In the genomic region with DNA sequence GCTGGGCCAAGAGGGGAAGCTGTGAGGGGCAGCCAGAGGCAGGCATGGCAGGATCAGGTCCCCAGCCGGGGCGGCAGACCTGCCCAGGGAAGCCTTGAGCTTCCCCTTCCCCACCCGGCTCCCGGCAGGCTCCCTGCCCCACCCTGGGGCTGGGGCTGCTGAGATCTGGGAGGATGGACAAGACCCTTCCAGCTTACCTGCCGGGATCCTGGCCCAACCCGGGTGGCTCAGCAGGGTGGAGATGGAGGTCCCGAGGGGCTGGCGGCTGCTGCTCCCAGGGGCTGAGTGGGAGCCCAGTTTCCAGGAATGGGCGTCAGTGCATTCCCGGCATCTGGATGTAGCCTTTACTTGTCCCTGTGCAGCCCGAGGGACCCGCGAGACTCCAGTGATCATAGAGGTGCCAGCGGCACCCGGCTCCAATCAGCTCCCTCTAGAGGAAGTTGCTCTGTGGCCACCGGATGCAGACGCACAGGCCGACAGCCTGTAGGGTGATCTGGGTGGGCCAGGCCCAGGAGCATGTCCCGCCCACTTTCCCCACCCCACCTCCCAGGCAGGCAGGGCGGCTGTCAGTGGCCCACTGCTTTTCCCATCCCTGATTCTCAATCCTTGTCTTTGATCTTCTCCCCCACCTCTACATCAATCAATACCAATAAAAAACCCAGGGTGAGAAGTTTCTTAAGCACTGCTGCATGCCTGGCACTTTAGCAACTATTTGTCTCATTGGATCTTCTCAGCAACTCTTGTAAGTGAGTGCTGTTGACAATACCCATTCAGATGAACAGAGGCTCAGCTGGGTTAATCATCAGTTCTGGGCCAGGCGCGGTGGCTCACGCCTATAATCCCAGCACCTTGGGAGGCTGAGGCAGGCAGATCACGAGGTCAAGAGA, we compare ENCODE assay signal across 1 cellular context.
TF ChIP-seq lines count a peak whose summit lies in the region.

TSS of gene BAK1 (minus strand) at position 449 of the 887 bp plus-strand sequence. CDS start 2,672 bp downstream, outside the sequence.

TF ChIP-seq in HepG2, 621 proteins besides CTCF, POLR2A, EP300 and RAD21 (continued from another document and continues in another):
- TF ChIP-seq HMGXB3 (CRISPR knock-in tag; IDR thresholded peaks at IDR 0.05; ENCODE audit: borderline replicate concordance) (peak; percentile 27; the same call in 1 of the 2 replicates), GATAD2A (CRISPR knock-in tag; IDR thresholded peaks at IDR 0.05) (no peak), ZBTB20 (CRISPR knock-in tag; IDR thresholded peaks at IDR 0.05; ENCODE audit: borderline replicate concordance, low read depth) (peak; percentile 87; the same call in 1 of the 2 replicates), HNRNPUL1 (IDR thresholded peaks at IDR 0.05; ENCODE audit: low read depth, low read length) (no peak), ZNF790 (CRISPR knock-in tag; IDR thresholded peaks at IDR 0.05; ENCODE audit: borderline replicate concordance) (no peak), ZNF704 (CRISPR knock-in tag; IDR thresholded peaks at IDR 0.05; ENCODE audit: borderline replicate concordance) (0 out of 2 replicates have a peak, but pooled peaks have one; percentile 77), NKX3-1 (CRISPR knock-in tag; IDR thresholded peaks at IDR 0.05) (no peak), ZNF3 (CRISPR knock-in tag; IDR thresholded peaks at IDR 0.05) (no peak), ZNF180 (CRISPR knock-in tag; IDR thresholded peaks at IDR 0.05; ENCODE audit: borderline replicate concordance, low read depth) (no peak), PAWR (CRISPR knock-in tag; IDR thresholded peaks at IDR 0.05; ENCODE audit: borderline replicate concordance) (0 out of 2 replicates have a peak, but pooled peaks have one; percentile 31), PLRG1 (conservative IDR thresholded peaks at IDR 0.05) (no peak), ETV6 (CRISPR knock-in tag; conservative IDR thresholded peaks at IDR 0.05) (no peak), SOX13 (IDR thresholded peaks at IDR 0.05) (no peak), SOX13 (CRISPR knock-in tag; conservative IDR thresholded peaks at IDR 0.05 in 1 of 2, IDR thresholded peaks at IDR 0.05 in 1 of 2) (peak in 1 of 2 experiments; percentile 33; a peak in 2 of 4 replicates), SIN3B (IDR thresholded peaks at IDR 0.05; ENCODE audit: low read length) (no peak), KLF13 (CRISPR knock-in tag; IDR thresholded peaks at IDR 0.05) (0 out of 2 replicates have a peak, but pooled peaks have one; percentile 15), NFRKB (IDR thresholded peaks at IDR 0.05) (no peak), ZNF256 (CRISPR knock-in tag; conservative IDR thresholded peaks at IDR 0.05) (no peak), ZIK1 (CRISPR knock-in tag; IDR thresholded peaks at IDR 0.05; ENCODE audit: borderline replicate concordance, low read depth) (peak; percentile 69; the same call in 1 of the 2 replicates), PHF8 (CRISPR knock-in tag; IDR thresholded peaks at IDR 0.05) (peak; percentile 80), SOX5 (CRISPR knock-in tag; IDR thresholded peaks at IDR 0.05; ENCODE audit: borderline replicate concordance) (peak; percentile 45; the same call in 1 of the 2 replicates), ZNF484 (CRISPR knock-in tag; IDR thresholded peaks at IDR 0.05; ENCODE audit: borderline replicate concordance, low read depth) (no peak), MIER2 (CRISPR knock-in tag; IDR thresholded peaks at IDR 0.05) (no peak), STAG1 (CRISPR knock-in tag; IDR thresholded peaks at IDR 0.05) (peak; percentile 54), BCL6 (CRISPR knock-in tag; IDR thresholded peaks at IDR 0.05) (no peak), ZMYM4 (CRISPR knock-in tag; IDR thresholded peaks at IDR 0.05) (peak; percentile 77), ATRX (CRISPR knock-in tag; IDR thresholded peaks at IDR 0.05; ENCODE audit: borderline replicate concordance) (no peak), BHLHE40 (IDR thresholded peaks at IDR 0.05; ENCODE audit: low read length) (no peak), ZNF207 (IDR thresholded peaks at IDR 0.05; ENCODE audit: borderline replicate concordance) (no peak), ZNF672 (CRISPR knock-in tag; IDR thresholded peaks at IDR 0.05) (no peak), PHF21A (CRISPR knock-in tag; IDR thresholded peaks at IDR 0.05) (peak; percentile 70), ZNF891 (CRISPR knock-in tag; IDR thresholded peaks at IDR 0.05) (peak; percentile 29; the same call in 1 of the 2 replicates), GTF3A (CRISPR knock-in tag; conservative IDR thresholded peaks at IDR 0.05) (peak; percentile 74; the same call in 1 of the 2 replicates), ELF1 (CRISPR knock-in tag; IDR thresholded peaks at IDR 0.05) (peak; percentile 55; the same call in 1 of the 2 replicates), IKZF1 (IDR thresholded peaks at IDR 0.05) (no peak), DNMT1 (CRISPR knock-in tag; IDR thresholded peaks at IDR 0.05) (no peak), NR2C2 (CRISPR knock-in tag; IDR thresholded peaks at IDR 0.05; ENCODE audit: borderline replicate concordance) (peak; percentile 53), FOXA3 (CRISPR knock-in tag; IDR thresholded peaks at IDR 0.05) (peak; percentile 66), SAFB2 (CRISPR knock-in tag; IDR thresholded peaks at IDR 0.05; ENCODE audit: borderline replicate concordance, low read depth) (no peak; the same call in 1 of the 2 replicates), ISX (CRISPR knock-in tag; conservative IDR thresholded peaks at IDR 0.05) (no peak), MAFG (CRISPR knock-in tag; IDR thresholded peaks at IDR 0.05) (no peak)
- TF ChIP-seq, protein P1, sequence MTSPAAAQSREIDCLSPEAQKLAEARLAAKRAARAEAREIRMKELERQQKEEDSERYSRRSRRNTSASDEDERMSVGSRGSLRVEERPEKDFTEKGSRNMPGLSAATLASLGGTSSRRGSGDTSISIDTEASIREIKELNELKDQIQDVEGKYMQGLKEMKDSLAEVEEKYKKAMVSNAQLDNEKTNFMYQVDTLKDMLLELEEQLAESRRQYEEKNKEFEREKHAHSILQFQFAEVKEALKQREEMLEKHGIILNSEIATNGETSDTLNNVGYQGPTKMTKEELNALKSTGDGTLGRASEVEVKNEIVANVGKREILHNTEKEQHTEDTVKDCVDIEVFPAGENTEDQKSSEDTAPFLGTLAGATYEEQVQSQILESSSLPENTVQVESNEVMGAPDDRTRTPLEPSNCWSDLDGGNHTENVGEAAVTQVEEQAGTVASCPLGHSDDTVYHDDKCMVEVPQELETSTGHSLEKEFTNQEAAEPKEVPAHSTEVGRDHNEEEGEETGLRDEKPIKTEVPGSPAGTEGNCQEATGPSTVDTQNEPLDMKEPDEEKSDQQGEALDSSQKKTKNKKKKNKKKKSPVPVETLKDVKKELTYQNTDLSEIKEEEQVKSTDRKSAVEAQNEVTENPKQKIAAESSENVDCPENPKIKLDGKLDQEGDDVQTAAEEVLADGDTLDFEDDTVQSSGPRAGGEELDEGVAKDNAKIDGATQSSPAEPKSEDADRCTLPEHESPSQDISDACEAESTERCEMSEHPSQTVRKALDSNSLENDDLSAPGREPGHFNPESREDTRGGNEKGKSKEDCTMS (CRISPR knock-in tag; conservative IDR thresholded peaks at IDR 0.05): no peak
- TF ChIP-seq, protein P2, sequence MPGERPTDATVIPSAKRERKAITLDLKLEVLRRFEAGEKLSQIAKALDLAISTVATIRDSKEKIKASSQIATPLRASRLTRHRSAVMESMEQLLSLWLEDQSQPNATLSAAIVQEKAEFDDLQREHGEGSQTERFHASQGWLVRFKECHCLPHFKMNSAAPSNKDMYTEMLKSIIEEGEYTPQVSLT (CRISPR knock-in tag; IDR thresholded peaks at IDR 0.05; ENCODE audit: borderline replicate concordance, low read depth): no peak
- TF ChIP-seq, protein P3, sequence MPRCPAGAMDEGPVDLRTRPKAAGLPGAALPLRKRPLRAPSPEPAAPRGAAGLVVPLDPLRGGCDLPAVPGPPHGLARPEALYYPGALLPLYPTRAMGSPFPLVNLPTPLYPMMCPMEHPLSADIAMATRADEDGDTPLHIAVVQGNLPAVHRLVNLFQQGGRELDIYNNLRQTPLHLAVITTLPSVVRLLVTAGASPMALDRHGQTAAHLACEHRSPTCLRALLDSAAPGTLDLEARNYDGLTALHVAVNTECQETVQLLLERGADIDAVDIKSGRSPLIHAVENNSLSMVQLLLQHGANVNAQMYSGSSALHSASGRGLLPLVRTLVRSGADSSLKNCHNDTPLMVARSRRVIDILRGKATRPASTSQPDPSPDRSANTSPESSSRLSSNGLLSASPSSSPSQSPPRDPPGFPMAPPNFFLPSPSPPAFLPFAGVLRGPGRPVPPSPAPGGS (CRISPR knock-in tag; IDR thresholded peaks at IDR 0.05): no peak
- TF ChIP-seq, protein P4, sequence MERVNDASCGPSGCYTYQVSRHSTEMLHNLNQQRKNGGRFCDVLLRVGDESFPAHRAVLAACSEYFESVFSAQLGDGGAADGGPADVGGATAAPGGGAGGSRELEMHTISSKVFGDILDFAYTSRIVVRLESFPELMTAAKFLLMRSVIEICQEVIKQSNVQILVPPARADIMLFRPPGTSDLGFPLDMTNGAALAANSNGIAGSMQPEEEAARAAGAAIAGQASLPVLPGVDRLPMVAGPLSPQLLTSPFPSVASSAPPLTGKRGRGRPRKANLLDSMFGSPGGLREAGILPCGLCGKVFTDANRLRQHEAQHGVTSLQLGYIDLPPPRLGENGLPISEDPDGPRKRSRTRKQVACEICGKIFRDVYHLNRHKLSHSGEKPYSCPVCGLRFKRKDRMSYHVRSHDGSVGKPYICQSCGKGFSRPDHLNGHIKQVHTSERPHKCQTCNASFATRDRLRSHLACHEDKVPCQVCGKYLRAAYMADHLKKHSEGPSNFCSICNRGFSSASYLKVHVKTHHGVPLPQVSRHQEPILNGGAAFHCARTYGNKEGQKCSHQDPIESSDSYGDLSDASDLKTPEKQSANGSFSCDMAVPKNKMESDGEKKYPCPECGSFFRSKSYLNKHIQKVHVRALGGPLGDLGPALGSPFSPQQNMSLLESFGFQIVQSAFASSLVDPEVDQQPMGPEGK (CRISPR knock-in tag; IDR thresholded peaks at IDR 0.05): peak; percentile 71; the same call in 1 of the 2 replicates
- TF ChIP-seq, protein P5, sequence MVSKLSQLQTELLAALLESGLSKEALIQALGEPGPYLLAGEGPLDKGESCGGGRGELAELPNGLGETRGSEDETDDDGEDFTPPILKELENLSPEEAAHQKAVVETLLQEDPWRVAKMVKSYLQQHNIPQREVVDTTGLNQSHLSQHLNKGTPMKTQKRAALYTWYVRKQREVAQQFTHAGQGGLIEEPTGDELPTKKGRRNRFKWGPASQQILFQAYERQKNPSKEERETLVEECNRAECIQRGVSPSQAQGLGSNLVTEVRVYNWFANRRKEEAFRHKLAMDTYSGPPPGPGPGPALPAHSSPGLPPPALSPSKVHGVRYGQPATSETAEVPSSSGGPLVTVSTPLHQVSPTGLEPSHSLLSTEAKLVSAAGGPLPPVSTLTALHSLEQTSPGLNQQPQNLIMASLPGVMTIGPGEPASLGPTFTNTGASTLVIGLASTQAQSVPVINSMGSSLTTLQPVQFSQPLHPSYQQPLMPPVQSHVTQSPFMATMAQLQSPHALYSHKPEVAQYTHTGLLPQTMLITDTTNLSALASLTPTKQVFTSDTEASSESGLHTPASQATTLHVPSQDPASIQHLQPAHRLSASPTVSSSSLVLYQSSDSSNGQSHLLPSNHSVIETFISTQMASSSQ (IDR thresholded peaks at IDR 0.05; ENCODE audit: low read depth): no peak
- TF ChIP-seq, protein P5 (CRISPR knock-in tag; IDR thresholded peaks at IDR 0.05; ENCODE audit: borderline replicate concordance): no peak
- TF ChIP-seq, protein P6, sequence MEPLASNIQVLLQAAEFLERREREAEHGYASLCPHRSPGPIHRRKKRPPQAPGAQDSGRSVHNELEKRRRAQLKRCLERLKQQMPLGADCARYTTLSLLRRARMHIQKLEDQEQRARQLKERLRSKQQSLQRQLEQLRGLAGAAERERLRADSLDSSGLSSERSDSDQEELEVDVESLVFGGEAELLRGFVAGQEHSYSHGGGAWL (CRISPR knock-in tag; IDR thresholded peaks at IDR 0.05): no peak; the same call in none of the 2 replicates
